Comparison of ENCODE assay signal across 24 cellular contexts in genomic region chr4:15746110-15746509, GRCh38. TPM values are rescaled to one million over a fixed set of nuclear protein-coding genes. Genes with fewer than 3 reads are reported as not detected.
"Had no signal": no experiment of that assay in that cellular context is flagged by ENCODE, and none has a peak within 500 bp of the region (broad histone marks: within the 10 kb centered on the region; RNA-seq: fewer than 3 reads in every experiment).

No MANE protein-coding gene starts in this region.

- H3K4me3 Mint-ChIP-seq: immature natural killer cell, memory B cell, mesothelial cell of epicardium, nephron had no signal

- H3K4me3 ChIP-seq: colonic mucosa, esophagus squamous epithelium, gastroesophageal sphincter, left lung, lower lobe of right lung, pancreas, stomach, thoracic aorta, transverse colon had no signal

- ATAC-seq: gastroesophageal sphincter, left lung, lower lobe of right lung, pancreas, right cardiac atrium had no signal

- H3K27ac Mint-ChIP-seq: immature natural killer cell, memory B cell, mesothelial cell of epicardium, nephron, progenitor cell of endocrine pancreas had no signal

- DNase-seq: colonic mucosa; dermis blood vessel endothelial cell; esophagus squamous epithelium; foreskin fibroblast; glutamatergic neuron; immature natural killer cell; left lung; lower lobe of right lung; occipital lobe; pancreas; right cardiac atrium; small intestine; stimulated activated CD4-positive, alpha-beta T cell treated with anti-CD3 and anti-CD28 coated beads, Interleukin-2, amount 100 ng/mL, for 48 hours; stomach; substantia nigra; transverse colon had no signal

- H3K27me3 Mint-ChIP-seq: progenitor cell of endocrine pancreas had no signal

- H3K4me1 Mint-ChIP-seq: immature natural killer cell, memory B cell, nephron had no signal

RNA-seq across cellular contexts. Expression of gene CD38, which starts 32.0 kb away (rescaled TPM):
- total RNA-seq: epithelial cell of proximal tubule, myocyte, progenitor cell of endocrine pancreas had no signal
